Comparison of ENCODE assay signal across 11 cellular contexts in genomic region chr9:129994947-129995346, GRCh38. TPM values are rescaled to one million over a fixed set of nuclear protein-coding genes. Genes with fewer than 3 reads are reported as not detected.
DNase-seq lines count a peak whose midpoint lies in the region; ATAC-seq and TF ChIP-seq lines count a peak whose summit lies in the region.
"Had no signal": no experiment of that assay in that cellular context is flagged by ENCODE, and none has a peak within 500 bp of the region (broad histone marks: within the 10 kb centered on the region; RNA-seq: fewer than 3 reads in every experiment).

No MANE protein-coding gene starts in this region.

- H3K4me3 Mint-ChIP-seq in activated CD4-positive, alpha-beta T cell treated with anti-CD3 and anti-CD28 coated beads, Interleukin-2, amount 10 ng/mL, durations not matched to agents 7 days and 5 days: no peak overlapping the region

- POLR2A ChIA-PET in activated CD4-positive, alpha-beta T cell treated with anti-CD3 and anti-CD28 coated beads, Interleukin-2, amount 10 ng/mL, durations not matched to agents 7 days and 5 days (lab: Charles Lee): no interaction called here

- no peak for ATAC-seq in HG03039 (IDR thresholded peaks at IDR 0.05; ENCODE audit: unreplicated experiment)
- no peak for ATAC-seq in HG02870 (IDR thresholded peaks at IDR 0.05; ENCODE audit: unreplicated experiment)

- peaks cover 80% of the 10 kb centered on the region for H3K4me1 Mint-ChIP-seq in activated CD4-positive, alpha-beta T cell treated with anti-CD3 and anti-CD28 coated beads, Interleukin-2, amount 10 ng/mL, durations not matched to agents 7 days and 5 days

- DNase-seq in activated CD4-positive, alpha-beta T cell treated with anti-CD3 and anti-CD28 coated beads, Interleukin-2, amount 10 ng/mL, durations not matched to agents 7 days and 5 days: no peak
- DNase-seq in activated CD4-positive, alpha-beta T cell treated with anti-CD3 and anti-CD28 coated beads for 4 hours: no peak
- DNase-seq in ascending aorta (ENCODE audit: low spot score in 2 of 2) (no peak), tibial nerve (ENCODE audit: low spot score in 2 of 2) (no peak), NCI-H446 (lab: John Stamatoyannopoulos, UW) (no peak)
- DNase-seq: ACHN; activated CD4-positive, CD25-positive, alpha-beta regulatory T cell treated with anti-CD3 and anti-CD28 coated beads, Interleukin-2, amount 50 U/mL, for 72 hours; NCI-H1694 had no signal

- no peak overlapping the region for H3K9ac ChIP-seq in mucosa of rectum (ENCODE audit: low read depth in 1 of 2, low read length in 2 of 2)

- H3K9me3 Mint-ChIP-seq in activated CD4-positive, alpha-beta T cell treated with anti-CD3 and anti-CD28 coated beads, Interleukin-2, amount 10 ng/mL, durations not matched to agents 7 days and 5 days: no peaks in the 10 kb centered on the region

- CTCF ChIA-PET in activated CD4-positive, alpha-beta T cell treated with anti-CD3 and anti-CD28 coated beads, Interleukin-2, amount 10 ng/mL, durations not matched to agents 7 days and 5 days (lab: Charles Lee): interaction anchor here (0.6 to 1.7 kb wide), 4 partner anchors 12 to 1997 kb away, joined by 3 to 6 read pairs (median 3); no protein-coding TSS in a partner anchor

- no peaks in the 10 kb centered on the region for H3K27me3 Mint-ChIP-seq in activated CD4-positive, alpha-beta T cell treated with anti-CD3 and anti-CD28 coated beads, Interleukin-2, amount 10 ng/mL, durations not matched to agents 7 days and 5 days

- H3K4me1 ChIP-seq in ascending aorta (peaks cover 5 to 27% of the 10 kb centered on the region in 2 donors), mucosa of rectum (ENCODE audit: control insufficient read depth in 2 of 2, insufficient read depth in 2 of 2, low read length in 2 of 2) (peaks cover 10 to 17% of the 10 kb centered on the region in 2 donors), tibial nerve (peaks cover 0 to 81% (median 40%) of the 10 kb centered on the region in 4 donors)

- intact Hi-C loops in ascending aorta (cut with DNase I): loop anchor here (2.0 kb wide), 1 partner anchor 48 kb away; the partner anchor contains the start of gene FNBP1

- H3K4me3 ChIP-seq in ascending aorta (no peak overlapping the region), mucosa of rectum (ENCODE audit: low read length in 2 of 2) (no peak overlapping the region), tibial nerve (no peak overlapping the region)

- 51 to 52% methylated on average over 4 of the region's 4 CpGs for WGBS in tibial nerve, 2 donors

- no peak for TF ChIP-seq POLR2A in tibial nerve (IDR thresholded peaks at IDR 0.05)

- no peaks in the 10 kb centered on the region for H3K27me3 ChIP-seq in ascending aorta
- no peaks in the 10 kb centered on the region for H3K27me3 ChIP-seq in mucosa of rectum (ENCODE audit: control insufficient read depth in 2 of 2, insufficient read depth in 2 of 2, low read length in 2 of 2)
- no peaks in the 10 kb centered on the region for H3K27me3 ChIP-seq in tibial nerve

- TF ChIP-seq CTCF in ascending aorta (IDR thresholded peaks at IDR 0.05): no peak
- TF ChIP-seq CTCF in tibial nerve (IDR thresholded peaks at IDR 0.05): no peak

- H3K9me3 ChIP-seq in ascending aorta (no peaks in the 10 kb centered on the region), mucosa of rectum (ENCODE audit: control insufficient read depth in 2 of 2, low read length in 2 of 2) (no peaks in the 10 kb centered on the region), tibial nerve (no peaks in the 10 kb centered on the region)

- H3K27ac Mint-ChIP-seq in activated CD4-positive, alpha-beta T cell treated with anti-CD3 and anti-CD28 coated beads, Interleukin-2, amount 10 ng/mL, durations not matched to agents 7 days and 5 days: peak overlapping the region; percentile 79

- no peak for TF ChIP-seq EP300 in tibial nerve (IDR thresholded peaks at IDR 0.05)

- H3K27ac ChIP-seq in ascending aorta (peak overlapping the region; percentile 75 to 88), mucosa of rectum (ENCODE audit: low read depth in 2 of 2, low read length in 2 of 2) (peak overlapping the region; percentile 52 to 61), tibial nerve (peak overlapping the region; percentile 56 to 94 (median 70))

- peaks cover 46% of the 10 kb centered on the region for H3K36me3 Mint-ChIP-seq in activated CD4-positive, alpha-beta T cell treated with anti-CD3 and anti-CD28 coated beads, Interleukin-2, amount 10 ng/mL, durations not matched to agents 7 days and 5 days (ENCODE audit: low read depth)

- peaks cover 0 to 3% of the 10 kb centered on the region in 2 donors for H3K36me3 ChIP-seq in ascending aorta
- H3K36me3 ChIP-seq in mucosa of rectum (ENCODE audit: control insufficient read depth in 2 of 2, insufficient read depth in 2 of 2, low read length in 2 of 2): peaks cover 4% of the 10 kb centered on the region in 2 donors
- peaks cover 0 to 11% (median 0%) of the 10 kb centered on the region in 3 donors for H3K36me3 ChIP-seq in tibial nerve

RNA-seq across cellular contexts. Expression of gene FNBP1, which starts 48.0 kb away (rescaled TPM):
- 100 to 1,000 TPM; 206 to 247 TPM for total RNA-seq in activated CD4-positive, alpha-beta T cell treated with anti-CD3 and anti-CD28 coated beads, Interleukin-2, amount 10 ng/mL, durations not matched to agents 7 days and 5 days
- total RNA-seq in ascending aorta (87.2 TPM), tibial nerve (100 to 1,000 TPM in 1 of 4 donors, 10 to 100 TPM in 3; 77.0 to 114 (median 86.4) TPM)

RNA-seq across cellular contexts. Expression of gene GPR107, which starts 58.8 kb away (rescaled TPM):
- total RNA-seq in activated CD4-positive, alpha-beta T cell treated with anti-CD3 and anti-CD28 coated beads, Interleukin-2, amount 10 ng/mL, durations not matched to agents 7 days and 5 days: 10 to 100 TPM; 21.7 to 22.1 TPM
- total RNA-seq in ascending aorta: 37.4 TPM
- total RNA-seq in tibial nerve: 10 to 100 TPM; 19.3 to 36.1 (median 28.9) TPM
